ENCODE assay signal across 30 cellular contexts in the genomic region with DNA sequence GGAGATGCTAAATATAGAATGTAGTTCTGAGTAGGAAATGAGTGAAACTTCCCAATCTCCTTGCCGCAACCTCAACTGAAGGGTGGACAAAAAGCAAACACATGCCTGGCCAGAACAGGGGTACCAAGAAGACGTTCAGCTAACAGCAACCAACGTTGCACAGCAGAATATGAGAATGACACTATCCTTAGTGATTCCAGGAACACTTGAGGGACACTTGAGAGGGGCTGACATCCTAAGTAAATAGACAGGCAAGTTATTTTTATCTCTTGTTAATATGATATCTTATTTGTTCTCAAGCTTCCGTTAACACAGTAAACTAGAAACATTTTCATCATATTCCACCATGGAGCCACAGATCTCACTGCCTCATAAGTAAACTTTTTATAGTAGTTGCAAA. TPM values are rescaled to one million over a fixed set of nuclear protein-coding genes. Genes with fewer than 3 reads are reported as not detected.
"Had no signal": no experiment of that assay in that cellular context is flagged by ENCODE, and none has a peak within 500 bp of the region (broad histone marks: within the 10 kb centered on the region; RNA-seq: fewer than 3 reads in every experiment).

No MANE protein-coding gene starts in this region.

- H3K27ac ChIP-seq: adrenal gland, breast epithelium had no signal

- DNase-seq: activated CD4-positive, alpha-beta T cell treated with anti-CD3 and anti-CD28 coated beads for 48 hours; activated CD4-positive, alpha-beta T cell treated with anti-CD3 and anti-CD28 coated beads, Interleukin-2, amount 50 U/mL, for 4 hours; activated CD4-positive, CD25-positive, alpha-beta regulatory T cell treated with anti-CD3 and anti-CD28 coated beads, Interleukin-2, amount 50 U/mL, for 72 hours; activated CD8-positive, alpha-beta memory T cell treated with anti-CD3 and anti-CD28 coated beads, Interleukin-2, amount 50 U/mL, for 48 hours; activated CD8-positive, alpha-beta T cell treated with anti-CD3 and anti-CD28 coated beads, Interleukin-2, amount 10 ng/mL, durations not matched to agents 7 days and 5 days; activated naive CD4-positive, alpha-beta T cell treated with anti-CD3 and anti-CD28 coated beads, Interleukin-2, amount 50 U/mL, for 16 hours; activated naive CD8-positive, alpha-beta T cell treated with anti-CD3 and anti-CD28 coated beads, Interleukin-2, amount 10 ng/mL, durations not matched to agents 7 days and 5 days; activated T-cell treated with anti-CD3 and anti-CD28 coated beads, Interleukin-2, amount 50 U/mL, for 1 hour; adrenal gland; aorta; central memory CD4-positive, alpha-beta T cell; MG63; MV-4-11; NCI-H1105; NCI-H1694; NCI-H2081; NCI-H2171; NCI-H2227 treated with DMSO at 0.1 percent for 48 hours; NCI-H526; NCI-H774; NK-92 treated with Interleukin-12 subunit alpha and Interleukin-12 subunit beta, amount 100 ng/mL, for 24 hours; OCI-M1; RPMI8226; T-helper 17 cell; T-helper 9 cell had no signal

- ATAC-seq: activated CD8-positive, alpha-beta T cell treated with anti-CD3 and anti-CD28 coated beads, Interleukin-2, amount 10 ng/mL, durations not matched to agents 7 days and 5 days; Panc1; T-helper 17 cell; WTC11 had no signal

- H3K4me3 ChIP-seq: adrenal gland, breast epithelium, MG63 had no signal

- H3K36me3 ChIP-seq: adrenal gland, breast epithelium, MG63 had no signal

- H3K9me3 ChIP-seq: adrenal gland, breast epithelium, MG63 had no signal

- H3K27me3 ChIP-seq: adrenal gland, breast epithelium, MG63 had no signal

- H3K4me1 ChIP-seq: adrenal gland, breast epithelium had no signal

RNA-seq across cellular contexts. Expression of a gene that starts 0.9 kb away (rescaled TPM):
- total RNA-seq: activated CD8-positive, alpha-beta T cell treated with anti-CD3 and anti-CD28 coated beads, Interleukin-2, amount 10 ng/mL, durations not matched to agents 7 days and 5 days; activated naive CD8-positive, alpha-beta T cell treated with anti-CD3 and anti-CD28 coated beads, Interleukin-2, amount 10 ng/mL, durations not matched to agents 7 days and 5 days; adrenal gland; aorta; breast epithelium; NCI-H460; T-helper 17 cell; WTC11 had no signal
- polyA plus RNA-seq: adrenal gland, aorta had no signal

RNA-seq across cellular contexts. Expression of a gene that starts 8.0 kb away (rescaled TPM):
- total RNA-seq: activated CD8-positive, alpha-beta T cell treated with anti-CD3 and anti-CD28 coated beads, Interleukin-2, amount 10 ng/mL, durations not matched to agents 7 days and 5 days; activated naive CD8-positive, alpha-beta T cell treated with anti-CD3 and anti-CD28 coated beads, Interleukin-2, amount 10 ng/mL, durations not matched to agents 7 days and 5 days; adrenal gland; aorta; breast epithelium; NCI-H460; SK-MEL-5; T-helper 17 cell; WTC11 had no signal
- polyA plus RNA-seq: adrenal gland, aorta had no signal

RNA-seq across cellular contexts. Expression of a gene that starts 12.6 kb away (rescaled TPM):
- total RNA-seq: activated CD8-positive, alpha-beta T cell treated with anti-CD3 and anti-CD28 coated beads, Interleukin-2, amount 10 ng/mL, durations not matched to agents 7 days and 5 days; activated naive CD8-positive, alpha-beta T cell treated with anti-CD3 and anti-CD28 coated beads, Interleukin-2, amount 10 ng/mL, durations not matched to agents 7 days and 5 days; adrenal gland; aorta; breast epithelium; NCI-H460; SK-MEL-5; T-helper 17 cell; WTC11 had no signal
- polyA plus RNA-seq: adrenal gland, aorta had no signal

RNA-seq across cellular contexts. Expression of a gene that starts 17.7 kb away (rescaled TPM):
- total RNA-seq: activated CD8-positive, alpha-beta T cell treated with anti-CD3 and anti-CD28 coated beads, Interleukin-2, amount 10 ng/mL, durations not matched to agents 7 days and 5 days; activated naive CD8-positive, alpha-beta T cell treated with anti-CD3 and anti-CD28 coated beads, Interleukin-2, amount 10 ng/mL, durations not matched to agents 7 days and 5 days; adrenal gland; aorta; breast epithelium; NCI-H460; SK-MEL-5; T-helper 17 cell; WTC11 had no signal
- polyA plus RNA-seq: adrenal gland, aorta had no signal

RNA-seq across cellular contexts. Expression of a gene that starts 22.7 kb away (rescaled TPM):
- total RNA-seq: activated CD8-positive, alpha-beta T cell treated with anti-CD3 and anti-CD28 coated beads, Interleukin-2, amount 10 ng/mL, durations not matched to agents 7 days and 5 days; activated naive CD8-positive, alpha-beta T cell treated with anti-CD3 and anti-CD28 coated beads, Interleukin-2, amount 10 ng/mL, durations not matched to agents 7 days and 5 days; adrenal gland; aorta; breast epithelium; NCI-H460; SK-MEL-5; T-helper 17 cell; WTC11 had no signal
- polyA plus RNA-seq: adrenal gland, aorta had no signal
